ENCODE assay signal across 8 cellular contexts in genomic region chr22:42937164-42937854, GRCh38.
A peak's percentile ranks its signal among the peaks of the same experiment; 100 is the strongest.
DNase-seq lines count a peak whose midpoint lies in the region; ATAC-seq, FAIRE-seq and TF ChIP-seq lines count a peak whose summit lies in the region.

No MANE protein-coding gene starts in this region.

- CTCF ChIA-PET in SK-N-SH (lab: Yijun Ruan, JAX) = no interaction called here

- H3K9ac ChIP-seq in SK-N-SH (peak overlapping the region; percentile 58; the same call in 1 of the 2 replicates), mucosa of stomach (ENCODE audit: low read length) (peak overlapping the region; percentile 71)

- H3K27me3 Mint-ChIP-seq in GM23338 (ENCODE audit: insufficient read depth, low read depth, poor library complexity) = peaks cover 5% of the 10 kb centered on the region
- no peaks in the 10 kb centered on the region for H3K27me3 Mint-ChIP-seq in chondrocyte (ENCODE audit: low read depth)

- H2AFZ ChIP-seq in GM23338 (no peak overlapping the region), SK-N-SH (ENCODE audit: low read depth) (no peak overlapping the region)

- H3K4me3 ChIP-seq in AG10803 (ENCODE audit: low read length) (no peak overlapping the region), GM23338 (no peak overlapping the region), SK-N-SH (ENCODE audit: low read depth in 2 of 2, low read length in 1 of 2) (no peak overlapping the region), mucosa of stomach (ENCODE audit: low read length) (peak overlapping the region; percentile 29)

- no peak for TF ChIP-seq RAD21 in SK-N-SH (IDR thresholded peaks at IDR 0.05; ENCODE audit: low read length)

- TF ChIP-seq CTCF in AG10803 (conservative IDR thresholded peaks at IDR 0.05; ENCODE audit: low read length) = no peak
- no peak for TF ChIP-seq CTCF in GM23338 (conservative IDR thresholded peaks at IDR 0.05; ENCODE audit: low read depth in 2 of 2)
- TF ChIP-seq CTCF in SK-N-SH (IDR thresholded peaks at IDR 0.05) = no peak
- no peak for TF ChIP-seq CTCF in chondrocyte (IDR thresholded peaks at IDR 0.05)

- peaks cover 49% of the 10 kb centered on the region for H3K4me1 Mint-ChIP-seq in GM23338
- H3K4me1 Mint-ChIP-seq in chondrocyte (ENCODE audit: low read depth) = peaks cover 94% of the 10 kb centered on the region

- H3K79me2 ChIP-seq in GM23338 (replicated peaks; ENCODE audit: insufficient read depth) (peaks cover 97% of the 10 kb centered on the region), SK-N-SH (ENCODE audit: insufficient read depth) (peaks cover 79% of the 10 kb centered on the region)

- H3K4me2 ChIP-seq in GM23338 (no peak overlapping the region), SK-N-SH (peak overlapping the region; percentile 73)

- H3K27ac ChIP-seq in GM23338 (ENCODE audit: low read depth) = no peak overlapping the region
- peak overlapping the region in 1 of 2 experiments; percentile 98; a peak in 2 of 4 replicates for H3K27ac ChIP-seq in SK-N-SH (ENCODE audit: low read depth in 2 of 2, low read length in 1 of 2)

- POLR2A ChIA-PET in SK-N-SH (lab: Yijun Ruan, JAX) = interaction anchor here (0.6 kb wide), 1 partner anchor 47 kb away, joined by 8 read pairs; no protein-coding TSS in a partner anchor

- no peaks in the 10 kb centered on the region for H3F3A ChIP-seq in GM23338 (replicated peaks; ENCODE audit: low read depth)
- peaks cover 23% of the 10 kb centered on the region for H3F3A ChIP-seq in SK-N-SH (replicated peaks; ENCODE audit: insufficient read depth)

- peak; percentile 13 for FAIRE-seq in urothelium cell line (lab: Jason Lieb, UNC)

- DNase-seq in AG10803 (ENCODE audit: low read depth) (peak; percentile 80), GM23338 (ENCODE audit: low spot score) (no peak), SK-N-SH (no peak), chondrocyte (ENCODE audit: low spot score) (no peak), urothelium cell line (ENCODE audit: low spot score) (peak; percentile 80), NCI-H510A treated with DMSO at 0.1 percent for 48 hours (lab: John Stamatoyannopoulos, UW) (no peak), SK-N-DZ (ENCODE audit: low spot score) (no peak)

- TF ChIP-seq EP300 in SK-N-SH (IDR thresholded peaks at IDR 0.05; ENCODE audit: borderline replicate concordance in 1 of 2, low read depth in 1 of 2, low read length in 1 of 2) = no peak

- peak overlapping the region; percentile 52; the same call in 1 of the 2 replicates for H3K27ac Mint-ChIP-seq in GM23338
- H3K27ac Mint-ChIP-seq in chondrocyte (ENCODE audit: unreplicated experiment) = peak overlapping the region; percentile 96

- H3K9me3 ChIP-seq in SK-N-SH = no peaks in the 10 kb centered on the region
- H3K9me3 ChIP-seq in mucosa of stomach (ENCODE audit: control insufficient read depth, low read length) = no peaks in the 10 kb centered on the region

- H3K4me3 Mint-ChIP-seq in GM23338 = no peak overlapping the region
- no peak overlapping the region for H3K4me3 Mint-ChIP-seq in chondrocyte (ENCODE audit: unreplicated experiment)

- WGBS in SK-N-SH (ENCODE audit: low lambda C conversion rate) = 58% methylated on average over 4 of the region's 12 CpGs

- H3K4me1 ChIP-seq in GM23338 (ENCODE audit: insufficient read depth) (peaks cover 29% of the 10 kb centered on the region), SK-N-SH (ENCODE audit: control insufficient read depth in 1 of 2, insufficient read depth in 2 of 2, low read depth in 1 of 2, low read length in 1 of 2) (peaks cover 9 to 46% of the 10 kb centered on the region in 2 experiments; a peak in 3 of 4 replicates), mucosa of stomach (ENCODE audit: control insufficient read depth, insufficient read depth, low read length) (peaks cover 84% of the 10 kb centered on the region)

- no peaks in the 10 kb centered on the region for H3K27me3 ChIP-seq in GM23338 (ENCODE audit: insufficient read depth)
- H3K27me3 ChIP-seq in SK-N-SH (ENCODE audit: insufficient read depth) = no peaks in the 10 kb centered on the region
- H3K27me3 ChIP-seq in mucosa of stomach (ENCODE audit: control insufficient read depth, insufficient read depth, low read length) = no peaks in the 10 kb centered on the region

- no peaks in the 10 kb centered on the region for H3K9me3 Mint-ChIP-seq in GM23338
- H3K9me3 Mint-ChIP-seq in chondrocyte (ENCODE audit: low read depth) = no peaks in the 10 kb centered on the region

- ATAC-seq in GM23338 = no peak; the same call in 2 of the 3 replicates

- H3K9me2 ChIP-seq in GM23338 (ENCODE audit: insufficient read depth) (no peaks in the 10 kb centered on the region), SK-N-SH (no peaks in the 10 kb centered on the region)

- H4K20me1 ChIP-seq in GM23338 (replicated peaks; ENCODE audit: insufficient read depth) (peaks cover 54% of the 10 kb centered on the region), SK-N-SH (ENCODE audit: insufficient read depth) (no peaks in the 10 kb centered on the region)

- no peaks in the 10 kb centered on the region for H3K36me3 ChIP-seq in GM23338 (ENCODE audit: insufficient read depth)
- no peaks in the 10 kb centered on the region for H3K36me3 ChIP-seq in SK-N-SH (replicated peaks in 1 of 2; ENCODE audit: control insufficient read depth in 1 of 2, insufficient read depth in 2 of 2, low read length in 1 of 2)
- no peaks in the 10 kb centered on the region for H3K36me3 ChIP-seq in mucosa of stomach (ENCODE audit: control insufficient read depth, insufficient read depth, low read length)

- H3K36me3 Mint-ChIP-seq in GM23338 (ENCODE audit: low read depth) = no peaks in the 10 kb centered on the region; the same call in 2 of the 3 replicates
- H3K36me3 Mint-ChIP-seq in chondrocyte (ENCODE audit: low read depth) = no peaks in the 10 kb centered on the region

TF ChIP-seq in GM23338, 12 proteins besides CTCF, POLR2A, EP300 and RAD21 (continues in another document):
- TF ChIP-seq REST (IDR thresholded peaks at IDR 0.05; ENCODE audit: unreplicated experiment) = no peak
- no peak for TF ChIP-seq STAT1 (IDR thresholded peaks at IDR 0.05; ENCODE audit: unreplicated experiment)

TF ChIP-seq in SK-N-SH, 30 proteins besides CTCF, POLR2A, EP300 and RAD21:
- TF ChIP-seq NRF1 (IDR thresholded peaks at IDR 0.05; ENCODE audit: low read depth, low read length) (no peak), USF1 (IDR thresholded peaks at IDR 0.05; ENCODE audit: borderline replicate concordance, low read depth) (no peak), POLR2AphosphoS5 (IDR thresholded peaks at IDR 0.05; ENCODE audit: low read depth, low read length) (no peak), TAF1 (IDR thresholded peaks at IDR 0.05; ENCODE audit: borderline replicate concordance, low read depth, low read length) (no peak)

Comparison
In these comparisons a context has a peak if more than half of its experiments do, and no peak if none do; other contexts are left out.
1. DNase-seq: peak in AG10803 (single experiment) and urothelium cell line (single experiment); none in GM23338 (single experiment), SK-N-SH (single experiment), chondrocyte (single experiment), NCI-H510A treated with DMSO at 0.1 percent for 48 hours (single experiment) and SK-N-DZ (single experiment).